Comparison of ENCODE assay signal across 13 cellular contexts in the genomic region with DNA sequence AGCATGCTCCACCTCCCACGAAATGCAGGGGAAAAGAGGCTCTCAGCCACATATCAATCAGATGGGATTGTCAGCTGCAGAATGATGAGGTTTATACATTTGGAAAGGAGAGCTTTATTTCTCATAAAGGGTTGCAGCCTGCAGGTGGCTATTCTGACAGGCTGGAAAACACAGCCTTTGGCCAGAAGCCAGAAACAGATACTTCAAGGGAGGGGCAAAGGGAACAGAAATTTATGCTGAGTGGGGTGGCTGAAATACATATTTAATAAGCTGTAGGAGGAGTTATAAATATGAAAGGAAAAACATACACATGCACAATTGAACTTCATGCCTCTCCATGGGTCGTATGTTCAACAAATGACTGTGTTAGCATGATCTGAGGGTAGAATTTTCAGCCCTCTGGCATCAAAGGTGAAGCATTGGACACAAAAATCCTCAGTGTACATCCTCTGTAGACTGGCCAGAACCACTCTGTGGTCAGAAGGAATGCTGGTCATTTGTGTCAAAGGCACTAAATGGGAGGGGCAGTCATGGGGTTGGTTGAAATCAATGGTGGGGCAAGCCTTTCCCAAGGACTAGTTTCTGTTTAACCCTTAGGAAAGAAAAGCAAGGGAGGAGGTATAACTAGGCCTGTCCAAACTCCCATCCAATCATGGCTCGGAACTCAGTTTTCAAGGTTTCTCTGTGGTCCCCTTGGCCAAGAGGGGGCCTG.
A peak's percentile ranks its signal among the peaks of the same experiment; 100 is the strongest.
DNase-seq lines count a peak whose midpoint lies in the region; ATAC-seq, FAIRE-seq and TF ChIP-seq lines count a peak whose summit lies in the region.
"Had no signal": no experiment of that assay in that cellular context is flagged by ENCODE, and none has a peak within 500 bp of the region (broad histone marks: within the 10 kb centered on the region; RNA-seq: fewer than 3 reads in every experiment).

No MANE protein-coding gene starts in this region.

- no peaks in the 10 kb centered on the region for H4K20me1 ChIP-seq in astrocyte (ENCODE audit: insufficient read depth, low read length)

- DNase-seq in NCI-H2081 (lab: John Stamatoyannopoulos, UW) = peak; percentile 11 to 50
- no peak for DNase-seq in NCI-H2081 treated with DMSO at 0.1 percent for 48 hours (lab: John Stamatoyannopoulos, UW)
- DNase-seq in NCI-H2029 (lab: John Stamatoyannopoulos, UW) = peak; percentile 55
- peak; percentile 36 for DNase-seq in astrocyte (ENCODE audit: low read depth)
- no peak for DNase-seq in osteocyte (ENCODE audit: extremely low spot score, unreplicated experiment)
- DNase-seq in activated T-helper 2 cell treated with anti-CD3 and anti-CD28 coated beads, Interferon-gamma antibody, Interleukin-2, Interleukin-4, amounts not matched to agents 10 μg/mL and 5 μg/mL and 100 μg/mL, durations not matched to agents 14 hours and 24 hours and 36 hours (ENCODE audit: low spot score) = no peak
- DNase-seq in activated CD4-positive, alpha-beta T cell treated with anti-CD3 and anti-CD28 coated beads, Interleukin-2, amount 50 U/mL, for 1 hour = no peak
- DNase-seq: activated CD8-positive, alpha-beta memory T cell treated with anti-CD3 and anti-CD28 coated beads, Interleukin-2, amount 10 ng/mL, durations not matched to agents 7 days and 5 days; effector CD8-positive, alpha-beta T cell; stimulated activated CD4-positive, alpha-beta T cell treated with anti-CD3 and anti-CD28 coated beads, Interleukin-4, amount 100 ng/mL, for 4 hours; T-helper 2 cell had no signal

- H3K36me3 Mint-ChIP-seq in astrocyte (ENCODE audit: low read depth, unreplicated experiment) = peaks cover 6% of the 10 kb centered on the region
- H3K36me3 Mint-ChIP-seq in osteocyte (ENCODE audit: unreplicated experiment) = no peaks in the 10 kb centered on the region
- no peaks in the 10 kb centered on the region for H3K36me3 Mint-ChIP-seq in activated T-helper 2 cell treated with anti-CD3 and anti-CD28 coated beads, Interferon-gamma antibody, Interleukin-2, Interleukin-4, amounts not matched to agents 10 μg/mL and 5 μg/mL and 100 μg/mL, durations not matched to agents 14 hours and 24 hours and 36 hours (ENCODE audit: low read depth)
- H3K36me3 Mint-ChIP-seq: activated CD8-positive, alpha-beta memory T cell treated with anti-CD3 and anti-CD28 coated beads, Interleukin-2, amount 10 ng/mL, durations not matched to agents 7 days and 5 days; mesothelial cell of epicardium had no signal

- no peaks in the 10 kb centered on the region for H3K9me3 ChIP-seq in astrocyte (ENCODE audit: insufficient read depth, low read depth, low read length)

- H3K27ac ChIP-seq in astrocyte (ENCODE audit: low read depth, low read length) = no peak overlapping the region

- peak overlapping the region; percentile 96 for H3K27ac Mint-ChIP-seq in astrocyte (ENCODE audit: unreplicated experiment)
- H3K27ac Mint-ChIP-seq in osteocyte (ENCODE audit: unreplicated experiment) = peak overlapping the region; percentile 50
- no peak overlapping the region for H3K27ac Mint-ChIP-seq in activated T-helper 2 cell treated with anti-CD3 and anti-CD28 coated beads, Interferon-gamma antibody, Interleukin-2, Interleukin-4, amounts not matched to agents 10 μg/mL and 5 μg/mL and 100 μg/mL, durations not matched to agents 14 hours and 24 hours and 36 hours
- H3K27ac Mint-ChIP-seq: activated CD8-positive, alpha-beta memory T cell treated with anti-CD3 and anti-CD28 coated beads, Interleukin-2, amount 10 ng/mL, durations not matched to agents 7 days and 5 days; mesothelial cell of epicardium had no signal

- no peaks in the 10 kb centered on the region for H3K9me3 Mint-ChIP-seq in astrocyte (ENCODE audit: unreplicated experiment)
- peaks cover 3% of the 10 kb centered on the region for H3K9me3 Mint-ChIP-seq in osteocyte (ENCODE audit: unreplicated experiment)
- H3K9me3 Mint-ChIP-seq in activated T-helper 2 cell treated with anti-CD3 and anti-CD28 coated beads, Interferon-gamma antibody, Interleukin-2, Interleukin-4, amounts not matched to agents 10 μg/mL and 5 μg/mL and 100 μg/mL, durations not matched to agents 14 hours and 24 hours and 36 hours = no peaks in the 10 kb centered on the region
- H3K9me3 Mint-ChIP-seq: mesothelial cell of epicardium had no signal

- peaks cover 20% of the 10 kb centered on the region for H3K4me1 ChIP-seq in astrocyte (ENCODE audit: insufficient read depth, low read length)

- no peak overlapping the region for H2AFZ ChIP-seq in astrocyte (ENCODE audit: low read depth, low read length)

- ATAC-seq in GM18867 (IDR thresholded peaks at IDR 0.05; ENCODE audit: unreplicated experiment) = no peak
- ATAC-seq: activated CD8-positive, alpha-beta memory T cell treated with anti-CD3 and anti-CD28 coated beads, Interleukin-2, amount 10 ng/mL, durations not matched to agents 7 days and 5 days had no signal

- peak; percentile 5 for FAIRE-seq in astrocyte (lab: Jason Lieb, UNC)

- H3K27me3 ChIP-seq in astrocyte (ENCODE audit: insufficient read depth, low read length) = no peaks in the 10 kb centered on the region

- no peak overlapping the region for H3K4me3 ChIP-seq in astrocyte (ENCODE audit: insufficient read depth, low read depth, low read length)

- H3K36me3 ChIP-seq in astrocyte (ENCODE audit: insufficient read depth, low read length) = no peaks in the 10 kb centered on the region

- no peaks in the 10 kb centered on the region for H3K79me2 ChIP-seq in astrocyte (ENCODE audit: insufficient read depth, low read length)

- intact Hi-C loops in activated T-helper 2 cell treated with anti-CD3 and anti-CD28 coated beads, Interferon-gamma antibody, Interleukin-2, Interleukin-4, amounts not matched to agents 10 μg/mL and 5 μg/mL and 100 μg/mL, durations not matched to agents 14 hours and 24 hours and 36 hours (cut with micrococcal nuclease) = no loop called here

- no peak overlapping the region for H3K4me2 ChIP-seq in astrocyte (ENCODE audit: low read length)

- H3K27me3 Mint-ChIP-seq in astrocyte (ENCODE audit: low read depth, unreplicated experiment) = no peaks in the 10 kb centered on the region
- no peaks in the 10 kb centered on the region for H3K27me3 Mint-ChIP-seq in osteocyte (ENCODE audit: unreplicated experiment)
- H3K27me3 Mint-ChIP-seq in activated T-helper 2 cell treated with anti-CD3 and anti-CD28 coated beads, Interferon-gamma antibody, Interleukin-2, Interleukin-4, amounts not matched to agents 10 μg/mL and 5 μg/mL and 100 μg/mL, durations not matched to agents 14 hours and 24 hours and 36 hours (ENCODE audit: low read depth) = peaks cover 2% of the 10 kb centered on the region

- no peak overlapping the region for H3K9ac ChIP-seq in astrocyte (ENCODE audit: low read length)

- H3K4me1 Mint-ChIP-seq in astrocyte (ENCODE audit: low read depth, unreplicated experiment) (peaks cover 62% of the 10 kb centered on the region), osteocyte (ENCODE audit: unreplicated experiment) (peaks cover 47% of the 10 kb centered on the region)
- H3K4me1 Mint-ChIP-seq in activated T-helper 2 cell treated with anti-CD3 and anti-CD28 coated beads, Interferon-gamma antibody, Interleukin-2, Interleukin-4, amounts not matched to agents 10 μg/mL and 5 μg/mL and 100 μg/mL, durations not matched to agents 14 hours and 24 hours and 36 hours (ENCODE audit: low read depth) = peaks cover 22% of the 10 kb centered on the region

- H3K4me3 Mint-ChIP-seq in astrocyte (ENCODE audit: unreplicated experiment) = peak overlapping the region; percentile 63
- H3K4me3 Mint-ChIP-seq in osteocyte (ENCODE audit: unreplicated experiment) = no peak overlapping the region
- no peak overlapping the region for H3K4me3 Mint-ChIP-seq in activated T-helper 2 cell treated with anti-CD3 and anti-CD28 coated beads, Interferon-gamma antibody, Interleukin-2, Interleukin-4, amounts not matched to agents 10 μg/mL and 5 μg/mL and 100 μg/mL, durations not matched to agents 14 hours and 24 hours and 36 hours (ENCODE audit: low read depth)
- H3K4me3 Mint-ChIP-seq: activated CD8-positive, alpha-beta memory T cell treated with anti-CD3 and anti-CD28 coated beads, Interleukin-2, amount 10 ng/mL, durations not matched to agents 7 days and 5 days; mesothelial cell of epicardium had no signal

- TF ChIP-seq CTCF in astrocyte (IDR thresholded peaks at IDR 0.05; ENCODE audit: insufficient read depth, low read depth, low read length) (no peak), osteocyte (IDR thresholded peaks at IDR 0.05) (no peak)

Comparison
In these comparisons a context has a peak if more than half of its experiments do, and no peak if none do; other contexts are left out.
1. DNase-seq: peak in NCI-H2081 (2 of 2), NCI-H2029 (single experiment) and astrocyte (single experiment); none in NCI-H2081 treated with DMSO at 0.1 percent for 48 hours (single experiment), osteocyte (single experiment), activated T-helper 2 cell treated with anti-CD3 and anti-CD28 coated beads, Interferon-gamma antibody, Interleukin-2, Interleukin-4, amounts not matched to agents 10 μg/mL and 5 μg/mL and 100 μg/mL, durations not matched to agents 14 hours and 24 hours and 36 hours (single experiment) and activated CD4-positive, alpha-beta T cell treated with anti-CD3 and anti-CD28 coated beads, Interleukin-2, amount 50 U/mL, for 1 hour (single experiment).